In the genomic region with DNA sequence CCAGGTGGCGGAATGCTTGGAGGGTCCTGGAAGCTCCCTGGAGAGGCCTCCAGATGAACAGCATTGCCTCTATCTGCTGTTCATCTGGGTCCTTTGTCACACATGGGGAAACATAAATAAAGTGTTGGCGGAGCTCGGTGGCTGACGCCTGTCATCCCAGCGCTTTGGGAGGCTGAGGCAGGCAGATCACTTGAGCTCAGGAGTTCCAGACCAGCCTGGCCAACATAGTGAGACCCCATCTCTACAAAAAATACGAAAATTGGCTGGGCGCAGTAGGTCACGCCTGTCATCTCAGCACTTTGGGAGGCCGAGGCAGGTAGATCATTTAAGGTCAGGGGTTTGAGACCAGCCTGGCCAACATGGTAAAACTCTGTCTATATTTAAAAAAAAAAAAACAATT, we compare ENCODE assay signal across 20 cellular contexts. TPM values are rescaled to one million over a fixed set of nuclear protein-coding genes. Genes with fewer than 3 reads are reported as not detected.
DNase-seq lines count a peak whose midpoint lies in the region; ATAC-seq and TF ChIP-seq lines count a peak whose summit lies in the region.
"Had no signal": no experiment of that assay in that cellular context is flagged by ENCODE, and none has a peak within 500 bp of the region (broad histone marks: within the 10 kb centered on the region; RNA-seq: fewer than 3 reads in every experiment).

No MANE protein-coding gene starts in this region.

- H4K91ac ChIP-seq in neuronal stem cell (ENCODE audit: low read depth, low read length, poor library complexity): no peak overlapping the region

- H3K27me3 Mint-ChIP-seq in GM23338 (ENCODE audit: insufficient read depth, low read depth, poor library complexity) (peaks cover 20% of the 10 kb centered on the region), WTC11 (ENCODE audit: low read depth) (peaks cover 18% of the 10 kb centered on the region)

- peaks cover 5% of the 10 kb centered on the region for H3K79me1 ChIP-seq in neuronal stem cell (ENCODE audit: low read depth, low read length)

- H2BK15ac ChIP-seq in neuronal stem cell (ENCODE audit: low read length): no peak overlapping the region

- no peak overlapping the region for H2BK12ac ChIP-seq in neuronal stem cell (ENCODE audit: low read length)

- H4K20me1 ChIP-seq in GM23338 (replicated peaks; ENCODE audit: insufficient read depth): no peaks in the 10 kb centered on the region
- H4K20me1 ChIP-seq in OCI-LY7 (ENCODE audit: insufficient read depth, low read length): no peaks in the 10 kb centered on the region
- H4K20me1 ChIP-seq: BLaER1 had no signal

- H3K4me2 ChIP-seq in GM23338 (no peak overlapping the region), neuronal stem cell (ENCODE audit: insufficient read depth, low read length, poor library complexity, severe bottlenecking) (no peak overlapping the region), OCI-LY7 (ENCODE audit: low read length) (no peak overlapping the region)
- H3K4me2 ChIP-seq: BLaER1 had no signal

- H3K4me1 Mint-ChIP-seq in GM23338 (peaks cover 13% of the 10 kb centered on the region), WTC11 (peaks cover 7% of the 10 kb centered on the region; the same call in 1 of the 2 replicates)
- H3K4me1 Mint-ChIP-seq: CD14-positive monocyte; CD4-positive, alpha-beta memory T cell; IgD-negative memory B cell had no signal

- no peaks in the 10 kb centered on the region for H3K79me2 ChIP-seq in GM23338 (replicated peaks; ENCODE audit: insufficient read depth)
- no peaks in the 10 kb centered on the region for H3K79me2 ChIP-seq in OCI-LY7 (ENCODE audit: insufficient read depth, low read depth, low read length)

- CTCF ChIA-PET in WTC11 (lab: Charles Lee) (interaction anchor here (0.6 to 2.8 kb wide), 9 partner anchors 9 to 99 kb away, joined by 3 to 13 read pairs (median 4); a partner anchor contains a TSS), OCI-LY7 (lab: Charles Lee; ENCODE audit: unreplicated experiment) (no interaction called here)

- H3K27ac ChIP-seq in GM23338 (ENCODE audit: low read depth) (no peak overlapping the region), neuronal stem cell (replicated peaks; ENCODE audit: low read length) (peak overlapping the region; percentile 32), OCI-LY7 (ENCODE audit: low read depth, low read length, poor library complexity, severe bottlenecking) (no peak overlapping the region)
- H3K27ac ChIP-seq: BLaER1 had no signal

- no peak overlapping the region for H3K4ac ChIP-seq in neuronal stem cell (ENCODE audit: low read length)

- H2BK5ac ChIP-seq in neuronal stem cell (ENCODE audit: low read length): no peak overlapping the region

- H2BK120ac ChIP-seq in neuronal stem cell (ENCODE audit: low read depth, low read length): no peak overlapping the region

- no peaks in the 10 kb centered on the region; the same call in 2 of the 3 replicates for H3K9me3 Mint-ChIP-seq in GM23338
- H3K9me3 Mint-ChIP-seq in WTC11: no peaks in the 10 kb centered on the region
- H3K9me3 Mint-ChIP-seq: CD14-positive monocyte; CD4-positive, alpha-beta memory T cell; HFFc6; IgD-negative memory B cell had no signal

- TF ChIP-seq CTCF in GM23338 (conservative IDR thresholded peaks at IDR 0.05; ENCODE audit: low read depth in 2 of 2) (no peak), WTC11 (IDR thresholded peaks at IDR 0.05) (no peak), OCI-LY7 (conservative IDR thresholded peaks at IDR 0.05; ENCODE audit: low read length) (no peak)

- H3K36me3 Mint-ChIP-seq in GM23338 (ENCODE audit: low read depth) (no peaks in the 10 kb centered on the region), WTC11 (no peaks in the 10 kb centered on the region)
- H3K36me3 Mint-ChIP-seq: CD14-positive monocyte; CD4-positive, alpha-beta memory T cell; IgD-negative memory B cell had no signal

- no peaks in the 10 kb centered on the region for H3K9me2 ChIP-seq in GM23338 (ENCODE audit: insufficient read depth)
- no peaks in the 10 kb centered on the region for H3K9me2 ChIP-seq in OCI-LY7 (ENCODE audit: insufficient read depth, low read length)

- BruUV-seq in OCI-LY7 (replicated peaks; lab: Mats Ljungman, UMichigan): no TSS peak

- no peak overlapping the region for H3K14ac ChIP-seq in neuronal stem cell (ENCODE audit: low read length)

- H3K18ac ChIP-seq in neuronal stem cell (ENCODE audit: low read length): no peak overlapping the region

- H3K27me3 ChIP-seq in GM23338 (ENCODE audit: insufficient read depth) (no peaks in the 10 kb centered on the region; the same call in 1 of the 2 replicates), neuronal stem cell (ENCODE audit: control insufficient read depth in 3 of 3, insufficient read depth in 3 of 3, low read depth in 1 of 3, low read length in 3 of 3) (peaks cover 0 to 4% (median 3%) of the 10 kb centered on the region in 3 experiments)
- H3K27me3 ChIP-seq: BLaER1 had no signal

- H3K36me3 ChIP-seq in GM23338 (ENCODE audit: insufficient read depth) (no peaks in the 10 kb centered on the region), neuronal stem cell (replicated peaks in 1 of 2; ENCODE audit: control insufficient read depth in 2 of 2, insufficient read depth in 2 of 2, low read length in 2 of 2) (no peaks in the 10 kb centered on the region), OCI-LY7 (ENCODE audit: insufficient read depth, low read length) (no peaks in the 10 kb centered on the region)
- H3K36me3 ChIP-seq: BLaER1 had no signal

- no peak overlapping the region for H3K23ac ChIP-seq in neuronal stem cell (ENCODE audit: low read depth, low read length, poor library complexity)

- H2AFZ ChIP-seq in GM23338: peak overlapping the region; percentile 93; the same call in 1 of the 2 replicates
- peak overlapping the region; percentile 14 for H2AFZ ChIP-seq in neuronal stem cell (ENCODE audit: low read length)
- H2AFZ ChIP-seq in OCI-LY7 (ENCODE audit: low read length): no peak overlapping the region

- no CpG with 5 or more reads among the region's 9 CpGs for WGBS in neuronal stem cell (ENCODE audit: extremely low coverage in 2 of 2, insufficient read length in 2 of 2, insufficient replicate concordance in 1 of 2), 2 donors

- H3K4me3 ChIP-seq in GM23338 (no peak overlapping the region), neuronal stem cell (ENCODE audit: low read length in 2 of 2) (no peak overlapping the region), OCI-LY7 (ENCODE audit: low read depth, low read length, poor library complexity, severe bottlenecking) (no peak overlapping the region)
- H3K4me3 ChIP-seq: BLaER1 had no signal

- intact Hi-C loops in OCI-LY7 (cut with micrococcal nuclease; ENCODE audit: unreplicated experiment): no loop called here

- peaks cover 15% of the 10 kb centered on the region for H3K4me1 ChIP-seq in GM23338 (ENCODE audit: insufficient read depth)
- peaks cover 12% of the 10 kb centered on the region in 2 donors for H3K4me1 ChIP-seq in neuronal stem cell (ENCODE audit: control insufficient read depth in 2 of 2, insufficient read depth in 1 of 2, low read depth in 1 of 2, low read length in 2 of 2)
- H3K4me1 ChIP-seq in OCI-LY7 (ENCODE audit: insufficient read depth, low read length, poor library complexity, severe bottlenecking): peaks cover 23% of the 10 kb centered on the region

- H3F3A ChIP-seq in GM23338 (replicated peaks; ENCODE audit: low read depth): 0 out of 2 replicates have a peak, but pooled peaks cover 3% of the 10 kb centered on the region

- POLR2A ChIA-PET in WTC11 (lab: Charles Lee) (no interaction called here), OCI-LY7 (lab: Charles Lee) (interaction anchor here (1.1 kb wide), 1 partner anchor 68 kb away, joined by 3 read pairs; no protein-coding TSS in a partner anchor)

- no peak for DNase-seq in GM23338 (ENCODE audit: low spot score)
- no peak for DNase-seq in WTC11 (ENCODE audit: low spot score)
- DNase-seq in neuronal stem cell (ENCODE audit: low spot score): no peak
- no peak for DNase-seq in NCI-H82 treated with DMSO at 0.1 percent for 48 hours (lab: John Stamatoyannopoulos, UW; ENCODE audit: unreplicated experiment)
- no peak for DNase-seq in OCI-LY7 (ENCODE audit: low spot score)
- DNase-seq in NCI-H146 (lab: John Stamatoyannopoulos, UW): no peak
- DNase-seq: 8988T, DMS153, DMS79, GDM1, HCEC 1CT, HFFc6, KG1 had no signal

- H3K4me3 Mint-ChIP-seq in GM23338 (no peak overlapping the region), WTC11 (no peak overlapping the region)
- H3K4me3 Mint-ChIP-seq: CD14-positive monocyte; CD4-positive, alpha-beta memory T cell; HFFc6; IgD-negative memory B cell had no signal

- H3K9ac ChIP-seq in neuronal stem cell (ENCODE audit: low read depth, low read length, poor library complexity): no peak overlapping the region
- H3K9ac ChIP-seq: BLaER1 had no signal

- H2AK5ac ChIP-seq in neuronal stem cell (ENCODE audit: low read depth, low read length): peak overlapping the region; percentile 70

- no peak overlapping the region for H4K8ac ChIP-seq in neuronal stem cell (ENCODE audit: low read depth, low read length)

- no peak for ATAC-seq in GM23338
- ATAC-seq in WTC11: no peak

- no peaks in the 10 kb centered on the region for H3K9me3 ChIP-seq in neuronal stem cell (replicated peaks in 1 of 2; ENCODE audit: control insufficient read depth in 2 of 2, insufficient read depth in 1 of 2, low read depth in 1 of 2, low read length in 2 of 2)
- no peaks in the 10 kb centered on the region for H3K9me3 ChIP-seq in OCI-LY7 (ENCODE audit: low read length)
- H3K9me3 ChIP-seq: BLaER1 had no signal

- H3K27ac Mint-ChIP-seq in GM23338: no peak overlapping the region
- no peak overlapping the region for H3K27ac Mint-ChIP-seq in WTC11
- H3K27ac Mint-ChIP-seq: CD14-positive monocyte; CD4-positive, alpha-beta memory T cell; HFFc6 had no signal

RNA-seq across cellular contexts. Expression of a gene that starts 2.2 kb away (rescaled TPM):
- 0.78 and 1.7 TPM in 2 replicates for total RNA-seq in GM23338 (2014; rRNA removed; shearing (Covaris generic))
- 0.42 and 0.70 TPM in 2 replicates for polyA plus RNA-seq in GM23338 (2016; fragmentation: Nextera tagmentation; extraction: Ambion mirVana)
- total RNA-seq in WTC11 (2021): 0.44 to 0.62 TPM (median 0.46 TPM) in 3 replicates
- polyA plus RNA-seq in neuronal stem cell (2013, experiment 1 of 2): 0.03 TPM
- 0.03 TPM for polyA plus RNA-seq in neuronal stem cell (2013, experiment 2 of 2)
- 0.19 TPM in 1 of 2 replicates, not detected in the other for total RNA-seq in OCI-LY7 (2014; rRNA removed; shearing (Covaris generic))
- not detected in 2 replicates for total RNA-seq in OCI-LY7 (2022)
- total RNA-seq: A673; CD4-positive, alpha-beta memory T cell; Daoy; HFFc6 had no signal
- polyA plus RNA-seq: AG04450; CD14-positive monocyte; CD4-positive, alpha-beta memory T cell; IgD-negative memory B cell had no signal

RNA-seq across cellular contexts. Expression of a gene that starts 7.8 kb away (rescaled TPM):
- 237 and 240 TPM in 2 replicates for total RNA-seq in GM23338 (2014; rRNA removed; shearing (Covaris generic))
- 87.3 and 98.9 TPM in 2 replicates for polyA plus RNA-seq in GM23338 (2016; fragmentation: Nextera tagmentation; extraction: Ambion mirVana)
- 144 to 188 TPM (median 164 TPM) in 3 replicates for total RNA-seq in WTC11 (2021)
- 53.9 TPM for polyA plus RNA-seq in neuronal stem cell (2013, experiment 1 of 2)
- 52.1 TPM for polyA plus RNA-seq in neuronal stem cell (2013, experiment 2 of 2)
- 211 and 239 TPM in 2 replicates for total RNA-seq in OCI-LY7 (2014; rRNA removed; shearing (Covaris generic))
- total RNA-seq in OCI-LY7 (2022): 165 and 173 TPM in 2 replicates
- polyA plus RNA-seq: CD14-positive monocyte had no signal

RNA-seq across cellular contexts. Expression of a gene that starts 16.1 kb away (rescaled TPM):
- 0.66 and 1.6 TPM in 2 replicates for total RNA-seq in GM23338 (2014; rRNA removed; shearing (Covaris generic))
- 0.29 and 0.66 TPM in 2 replicates for polyA plus RNA-seq in GM23338 (2016; fragmentation: Nextera tagmentation; extraction: Ambion mirVana)
- total RNA-seq in WTC11 (2021): 1.2 to 1.9 TPM (median 1.7 TPM) in 3 replicates
- polyA plus RNA-seq in neuronal stem cell (2013, experiment 1 of 2): 0.33 TPM
- 0.30 TPM for polyA plus RNA-seq in neuronal stem cell (2013, experiment 2 of 2)
- 3.6 and 4.4 TPM in 2 replicates for total RNA-seq in OCI-LY7 (2014; rRNA removed; shearing (Covaris generic))
- 0.88 and 1.9 TPM in 2 replicates for total RNA-seq in OCI-LY7 (2022)
- total RNA-seq: A673; CD4-positive, alpha-beta memory T cell had no signal
- polyA plus RNA-seq: AG04450; CD14-positive monocyte; CD4-positive, alpha-beta memory T cell; IgD-negative memory B cell had no signal

RNA-seq across cellular contexts. Expression of a gene that starts 17.3 kb away (rescaled TPM):
- total RNA-seq in GM23338 (2014; rRNA removed; shearing (Covaris generic)): 32.0 and 33.4 TPM in 2 replicates
- polyA plus RNA-seq in GM23338 (2016; fragmentation: Nextera tagmentation; extraction: Ambion mirVana): 17.2 and 21.7 TPM in 2 replicates
- total RNA-seq in WTC11 (2021): 24.2 to 29.8 TPM (median 24.3 TPM) in 3 replicates
- 16.1 TPM for polyA plus RNA-seq in neuronal stem cell (2013, experiment 1 of 2)
- 17.2 TPM for polyA plus RNA-seq in neuronal stem cell (2013, experiment 2 of 2)
- total RNA-seq in OCI-LY7 (2014; rRNA removed; shearing (Covaris generic)): 16.9 and 22.7 TPM in 2 replicates
- 30.1 and 33.6 TPM in 2 replicates for total RNA-seq in OCI-LY7 (2022)

RNA-seq across cellular contexts. Expression of a gene that starts 26.9 kb away (rescaled TPM):
- total RNA-seq in GM23338 (2014; rRNA removed; shearing (Covaris generic)): 20.8 and 29.7 TPM in 2 replicates
- polyA plus RNA-seq in GM23338 (2016; fragmentation: Nextera tagmentation; extraction: Ambion mirVana): 16.3 and 17.1 TPM in 2 replicates
- 19.5 to 24.2 TPM (median 20.9 TPM) in 3 replicates for total RNA-seq in WTC11 (2021)
- polyA plus RNA-seq in neuronal stem cell (2013, experiment 1 of 2): 5.2 TPM
- polyA plus RNA-seq in neuronal stem cell (2013, experiment 2 of 2): 5.1 TPM
- 43.3 and 49.1 TPM in 2 replicates for total RNA-seq in OCI-LY7 (2014; rRNA removed; shearing (Covaris generic))
- total RNA-seq in OCI-LY7 (2022): 57.6 and 69.3 TPM in 2 replicates
